ENCODE assay signal across 8 cellular contexts in genomic region chr4:674172-675035, GRCh38. TPM values are rescaled to one million over a fixed set of nuclear protein-coding genes. Genes with fewer than 3 reads are reported as not detected.
A peak's percentile ranks its signal among the peaks of the same experiment; 100 is the strongest.
DNase-seq lines count a peak whose midpoint lies in the region; TF ChIP-seq lines count a peak whose summit lies in the region.

ATP5ME (minus strand) TSS chr4:674276; CDS start chr4:674247, 29 bp downstream.
MYL5 (plus strand) TSS chr4:674542; CDS start chr4:678027, 3,485 bp downstream.

- in situ Hi-C loops in SK-MEL-5 (cut with HindIII; ENCODE audit: low pct_unique_long_range_greater_than_20kb, low sequenced_read_pairs) = no loop called here

- H3K27ac Mint-ChIP-seq in activated naive CD4-positive, alpha-beta T cell treated with anti-CD3 and anti-CD28 coated beads for 36 hours = peak within 1 kb of the TSS; percentile 84

- H3K4me3 ChIP-seq in GM06990 (replicated peaks; ENCODE audit: low read depth, low read length) = peak within 1 kb of the TSS; percentile 94
- H3K4me3 ChIP-seq in HFF-Myc (replicated peaks; ENCODE audit: low read depth, low read length) = peak within 1 kb of the TSS; percentile 89

- H3K4me1 Mint-ChIP-seq in activated naive CD4-positive, alpha-beta T cell treated with anti-CD3 and anti-CD28 coated beads for 36 hours (ENCODE audit: low read depth) = peaks cover 15% of the 10 kb centered on the region

- H3K27me3 Mint-ChIP-seq in activated naive CD4-positive, alpha-beta T cell treated with anti-CD3 and anti-CD28 coated beads for 36 hours (ENCODE audit: low read depth) = no peaks in the 10 kb centered on the region

- H3K27me3 ChIP-seq in GM06990 (replicated peaks; ENCODE audit: control insufficient read depth, insufficient read depth, low read length) = no peaks in the 10 kb centered on the region

- intact Hi-C loops in activated naive CD4-positive, alpha-beta T cell treated with anti-CD3 and anti-CD28 coated beads for 36 hours (cut with micrococcal nuclease) = loop anchor here (1.0 to 10.0 kb wide), 8 partner anchors 10 to 673 kb away; partner anchors contain the start of genes PCGF3, PIGG, UVSSA and ZNF141

- CTCF ChIA-PET in activated naive CD4-positive, alpha-beta T cell treated with anti-CD3 and anti-CD28 coated beads for 36 hours (lab: Charles Lee) = interaction anchor here (0.6 to 2.5 kb wide), 6 partner anchors 10 to 71 kb away, joined by 3 to 9 read pairs (median 4); no protein-coding TSS in a partner anchor

- TF ChIP-seq CTCF in GM06990 (IDR thresholded peaks at IDR 0.05; ENCODE audit: insufficient read depth, low read length, poor library complexity, severe bottlenecking) (peak; percentile 75), HFF-Myc (IDR thresholded peaks at IDR 0.05; ENCODE audit: low read depth, low read length, missing control alignments) (peak; percentile 96)

- peak; percentile 97 for DNase-seq in GM06990 (ENCODE audit: extremely low read depth, insufficient read length)
- peak; percentile 91 for DNase-seq in HFF-Myc (ENCODE audit: extremely low read depth, low read depth)
- peak; percentile 90 for DNase-seq in MV-4-11 (lab: John Stamatoyannopoulos, UW)
- peak; percentile 94 for DNase-seq in SK-MEL-5 (ENCODE audit: low read depth, low spot score)
- DNase-seq in activated naive CD4-positive, alpha-beta T cell treated with anti-CD3 and anti-CD28 coated beads for 36 hours = peak; percentile 97
- peak; percentile 100 for DNase-seq in germinal center (ENCODE audit: low spot score)
- DNase-seq in non-pigmented ciliary epithelial cell (ENCODE audit: low read depth) = peak; percentile 71
- peak; percentile 96 for DNase-seq in superior temporal gyrus (ENCODE audit: extremely low spot score)

- peaks cover 23% of the 10 kb centered on the region for H3K36me3 Mint-ChIP-seq in activated naive CD4-positive, alpha-beta T cell treated with anti-CD3 and anti-CD28 coated beads for 36 hours (ENCODE audit: low read depth)

- peak within 1 kb of the TSS; percentile 84 for H3K4me3 Mint-ChIP-seq in activated naive CD4-positive, alpha-beta T cell treated with anti-CD3 and anti-CD28 coated beads for 36 hours

- no peaks in the 10 kb centered on the region for H3K9me3 Mint-ChIP-seq in activated naive CD4-positive, alpha-beta T cell treated with anti-CD3 and anti-CD28 coated beads for 36 hours

- H3K36me3 ChIP-seq in GM06990 (ENCODE audit: control insufficient read depth, insufficient read depth, low read length) = peaks cover 11% of the 10 kb centered on the region

RNA-seq across cellular contexts. Expression of gene ATP5ME, which starts in this region (rescaled TPM):
- total RNA-seq in SK-MEL-5 (2014; rRNA removed; shearing (Covaris generic)) = 236 and 245 TPM in 2 replicates
- 140 and 158 TPM in 2 replicates for polyA plus RNA-seq in SK-MEL-5 (2015; cell fraction: cytosol; rRNA removed)
- polyA plus RNA-seq in SK-MEL-5 (2015; cell fraction: nucleus; rRNA removed) = 20.7 and 23.5 TPM in 2 replicates
- 100 to 1,000 TPM; 254 to 257 TPM for total RNA-seq in activated naive CD4-positive, alpha-beta T cell treated with anti-CD3 and anti-CD28 coated beads for 36 hours

RNA-seq across cellular contexts. Expression of gene MYL5, which starts in this region (rescaled TPM):
- total RNA-seq in SK-MEL-5 (2014; rRNA removed; shearing (Covaris generic)) = 2.7 and 3.3 TPM in 2 replicates
- 1.2 and 1.7 TPM in 2 replicates for polyA plus RNA-seq in SK-MEL-5 (2015; cell fraction: cytosol; rRNA removed)
- 19.7 and 32.2 TPM in 2 replicates for polyA plus RNA-seq in SK-MEL-5 (2015; cell fraction: nucleus; rRNA removed)
- total RNA-seq in activated naive CD4-positive, alpha-beta T cell treated with anti-CD3 and anti-CD28 coated beads for 36 hours = 10 to 100 TPM; 12.0 to 12.9 TPM

Comparison
In these comparisons a context has a peak if more than half of its experiments do, and no peak if none do; other contexts are left out.
1. Peak in every context shown above with its lines: DNase-seq and H3K4me3 ChIP-seq.